In the genomic region with DNA sequence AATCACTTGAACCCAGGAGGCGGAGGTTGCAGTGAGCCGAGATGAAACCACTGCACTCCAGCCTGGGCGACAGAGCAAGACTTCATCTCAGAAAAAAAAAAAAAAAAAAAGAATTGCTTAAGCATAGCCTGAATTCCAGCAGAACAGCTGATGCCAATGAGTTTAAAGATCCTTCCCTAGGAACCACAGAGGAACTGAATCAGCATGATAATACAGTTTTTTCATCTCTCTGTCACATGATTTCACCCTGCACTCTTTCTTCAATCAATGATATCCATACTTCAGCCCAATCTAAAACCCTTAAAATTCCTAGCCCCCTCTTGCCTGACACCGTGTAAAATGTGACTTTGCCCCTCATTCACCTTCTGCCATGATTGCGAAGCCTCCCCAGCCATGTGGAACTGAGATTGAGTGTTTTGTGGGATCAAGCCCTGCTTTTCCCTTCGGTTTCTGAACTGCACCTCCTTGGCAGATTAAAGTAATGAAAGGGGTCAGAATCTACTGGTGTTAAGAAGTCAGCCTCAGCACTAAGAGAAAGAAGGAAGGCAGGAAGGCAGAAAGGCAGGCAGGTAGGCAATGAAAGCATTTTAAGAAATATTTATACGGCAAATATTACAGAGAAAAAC, we compare ENCODE assay signal across 1 cellular context.
TF ChIP-seq lines count a peak whose summit lies in the region.

No MANE protein-coding gene starts in this region.

TF ChIP-seq in SK-N-SH treated with all-trans-retinoic acid at 6 μM for 48 hours, 23 proteins besides CTCF, POLR2A, EP300 and RAD21 (continued from another document):
- TF ChIP-seq ZNF565 (CRISPR knock-in tag; conservative IDR thresholded peaks at IDR 0.05; ENCODE audit: low read depth) (no peak), RARB (CRISPR knock-in tag; IDR thresholded peaks at IDR 0.05) (no peak)
- TF ChIP-seq, protein P1, sequence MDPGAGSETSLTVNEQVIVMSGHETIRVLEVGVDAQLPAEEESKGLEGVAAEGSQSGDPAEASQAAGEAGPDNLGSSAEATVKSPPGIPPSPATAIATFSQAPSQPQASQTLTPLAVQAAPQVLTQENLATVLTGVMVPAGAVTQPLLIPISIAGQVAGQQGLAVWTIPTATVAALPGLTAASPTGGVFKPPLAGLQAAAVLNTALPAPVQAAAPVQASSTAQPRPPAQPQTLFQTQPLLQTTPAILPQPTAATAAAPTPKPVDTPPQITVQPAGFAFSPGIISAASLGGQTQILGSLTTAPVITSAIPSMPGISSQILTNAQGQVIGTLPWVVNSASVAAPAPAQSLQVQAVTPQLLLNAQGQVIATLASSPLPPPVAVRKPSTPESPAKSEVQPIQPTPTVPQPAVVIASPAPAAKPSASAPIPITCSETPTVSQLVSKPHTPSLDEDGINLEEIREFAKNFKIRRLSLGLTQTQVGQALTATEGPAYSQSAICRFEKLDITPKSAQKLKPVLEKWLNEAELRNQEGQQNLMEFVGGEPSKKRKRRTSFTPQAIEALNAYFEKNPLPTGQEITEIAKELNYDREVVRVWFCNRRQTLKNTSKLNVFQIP (CRISPR knock-in tag; IDR thresholded peaks at IDR 0.05; ENCODE audit: borderline replicate concordance, low read depth), result no peak
TF ChIP-seq in SK-N-SH treated with all-trans-retinoic acid at 6 μM for 48 hours: peak in this region for 0.
